12 cellular contexts compared by ENCODE assay signal in the genomic region with DNA sequence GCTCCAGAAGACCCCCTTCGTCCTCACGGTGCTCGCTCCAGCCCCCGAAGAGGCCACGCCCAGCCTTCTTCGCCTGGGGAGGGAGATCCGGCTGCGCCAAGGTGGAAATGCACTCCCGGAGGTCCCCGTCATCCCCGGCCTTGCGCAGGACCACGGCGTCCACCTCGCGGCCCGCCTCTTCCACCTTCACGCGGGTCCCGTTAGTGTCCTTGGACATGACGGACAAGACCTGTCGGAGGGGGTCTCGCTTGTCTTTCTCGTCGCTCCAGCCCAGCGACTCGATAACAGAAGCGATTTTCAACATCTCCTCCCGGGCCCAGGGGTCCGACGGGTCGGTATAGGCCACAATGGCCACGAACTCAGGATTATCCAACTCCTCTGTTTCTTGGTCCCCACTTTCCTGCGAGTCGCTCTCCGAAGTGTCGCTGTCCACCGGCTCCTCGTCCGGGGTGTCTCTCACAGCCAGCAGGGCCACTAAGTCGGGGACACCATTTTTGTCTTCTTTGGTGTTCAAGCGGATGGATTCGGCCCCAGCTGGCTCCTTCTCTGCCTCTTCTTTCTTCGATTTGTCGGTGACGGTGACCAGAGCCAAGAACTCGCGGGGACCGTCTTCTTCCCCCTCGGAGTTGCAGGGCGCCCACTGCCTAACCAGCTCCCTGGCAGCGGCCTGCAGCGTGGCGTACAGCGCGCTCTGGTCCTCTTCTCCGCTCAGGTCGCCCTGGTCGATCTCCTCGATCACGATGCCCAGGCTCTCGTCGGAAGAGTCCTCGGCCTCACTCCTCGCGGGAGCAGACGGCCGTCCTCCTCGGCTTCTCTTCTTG. TPM values are rescaled to one million over a fixed set of nuclear protein-coding genes. Genes with fewer than 3 reads are reported as not detected.
DNase-seq lines count a peak whose midpoint lies in the region; ATAC-seq lines count a peak whose summit lies in the region.
"Had no signal": no experiment of that assay in that cellular context is flagged by ENCODE, and none has a peak within 500 bp of the region (broad histone marks: within the 10 kb centered on the region; RNA-seq: fewer than 3 reads in every experiment).

No MANE protein-coding gene starts in this region.

- H3K27me3 ChIP-seq in mesendoderm (ENCODE audit: insufficient read depth, low read length, poor library complexity), result peaks cover 42% of the 10 kb centered on the region
- H3K27me3 ChIP-seq in thymus (ENCODE audit: control insufficient read depth, insufficient read depth), result peaks cover 64% of the 10 kb centered on the region

- no CpG with 5 or more reads among the region's 69 CpGs for WGBS in mesendoderm (ENCODE audit: extremely low coverage, insufficient coverage, low lambda C conversion rate)
- 13% methylated on average over 69 of the region's 69 CpGs for WGBS in thymus

- ATAC-seq in HG02852 (IDR thresholded peaks at IDR 0.05; ENCODE audit: unreplicated experiment), result no peak

- no peaks in the 10 kb centered on the region for H3K79me2 ChIP-seq in mesendoderm (ENCODE audit: control insufficient read depth, insufficient read depth, low read length)
- H3K79me2 ChIP-seq: hepatocyte had no signal

- no peak overlapping the region for H4K5ac ChIP-seq in mesendoderm (ENCODE audit: low read length)

- H3K27ac Mint-ChIP-seq in activated naive CD4-positive, alpha-beta T cell treated with anti-CD3 and anti-CD28 coated beads for 36 hours, result peak overlapping the region; percentile 72
- peak overlapping the region; percentile 79 for H3K27ac Mint-ChIP-seq in activated naive CD8-positive, alpha-beta T cell treated with anti-CD3 and anti-CD28 coated beads for 36 hours

- peak overlapping the region; percentile 54 for H3K9ac ChIP-seq in mesendoderm (ENCODE audit: low read length)

- no peak overlapping the region for H3K4ac ChIP-seq in mesendoderm (ENCODE audit: low read depth, low read length)

- no peak overlapping the region for H2BK15ac ChIP-seq in mesendoderm (replicated peaks; ENCODE audit: low read depth)

- H3K4me2 ChIP-seq in mesendoderm (ENCODE audit: low read length), result peak overlapping the region; percentile 56

- peaks cover 38% of the 10 kb centered on the region for H3K27me3 Mint-ChIP-seq in activated naive CD4-positive, alpha-beta T cell treated with anti-CD3 and anti-CD28 coated beads for 36 hours (ENCODE audit: low read depth)
- H3K27me3 Mint-ChIP-seq in activated naive CD8-positive, alpha-beta T cell treated with anti-CD3 and anti-CD28 coated beads for 36 hours, result peaks cover 59% of the 10 kb centered on the region

- H3K56ac ChIP-seq in mesendoderm (ENCODE audit: low read length), result peak overlapping the region; percentile 42

- no peaks in the 10 kb centered on the region for H3K79me1 ChIP-seq in mesendoderm (ENCODE audit: low read length)

- H3K23ac ChIP-seq in mesendoderm (ENCODE audit: low read length), result peak overlapping the region; percentile 3

- H2AK5ac ChIP-seq in mesendoderm (ENCODE audit: low read length), result no peak overlapping the region

- no peak overlapping the region for H3K27ac ChIP-seq in mesendoderm (ENCODE audit: low read depth, low read length)
- H3K27ac ChIP-seq in thymus (ENCODE audit: low read depth), result no peak overlapping the region
- H3K27ac ChIP-seq: hepatocyte, neutrophil had no signal

- peak overlapping the region; percentile 74 for H3K4me3 Mint-ChIP-seq in activated naive CD4-positive, alpha-beta T cell treated with anti-CD3 and anti-CD28 coated beads for 36 hours
- H3K4me3 Mint-ChIP-seq in activated naive CD8-positive, alpha-beta T cell treated with anti-CD3 and anti-CD28 coated beads for 36 hours, result peak overlapping the region; percentile 66

- H2BK5ac ChIP-seq in mesendoderm (ENCODE audit: low read length), result no peak overlapping the region

- CTCF ChIA-PET in activated naive CD4-positive, alpha-beta T cell treated with anti-CD3 and anti-CD28 coated beads for 36 hours (lab: Charles Lee), result no interaction called here

- no peak overlapping the region for H3K18ac ChIP-seq in mesendoderm (ENCODE audit: low read length)

- H3K9me3 ChIP-seq in thymus (ENCODE audit: control insufficient read depth), result no peaks in the 10 kb centered on the region
- H3K9me3 ChIP-seq: neutrophil had no signal

- intact Hi-C loops in activated naive CD4-positive, alpha-beta T cell treated with anti-CD3 and anti-CD28 coated beads for 36 hours (cut with micrococcal nuclease), result no loop called here

- no peaks in the 10 kb centered on the region for H3K36me3 ChIP-seq in mesendoderm (ENCODE audit: control insufficient read depth, insufficient read depth, low read length)
- H3K36me3 ChIP-seq in thymus (ENCODE audit: control insufficient read depth, insufficient read depth), result no peaks in the 10 kb centered on the region
- H3K36me3 ChIP-seq: neutrophil had no signal

- no peak overlapping the region for H2BK120ac ChIP-seq in mesendoderm (ENCODE audit: low read depth, low read length)

- H3K4me1 ChIP-seq in mesendoderm (ENCODE audit: control insufficient read depth, low read depth, low read length) (no peaks in the 10 kb centered on the region), thymus (ENCODE audit: control insufficient read depth, insufficient read depth, low read length) (no peaks in the 10 kb centered on the region)

- H3K4me3 ChIP-seq in mesendoderm (ENCODE audit: low read length) (no peak overlapping the region), thymus (ENCODE audit: low read length) (peak overlapping the region; percentile 43)

- H3K36me3 Mint-ChIP-seq in activated naive CD4-positive, alpha-beta T cell treated with anti-CD3 and anti-CD28 coated beads for 36 hours (ENCODE audit: low read depth), result no peaks in the 10 kb centered on the region
- H3K36me3 Mint-ChIP-seq in activated naive CD8-positive, alpha-beta T cell treated with anti-CD3 and anti-CD28 coated beads for 36 hours, result no peaks in the 10 kb centered on the region

- no peak overlapping the region for H4K8ac ChIP-seq in mesendoderm (ENCODE audit: low read depth, low read length)

- DNase-seq in activated naive CD4-positive, alpha-beta T cell treated with anti-CD3 and anti-CD28 coated beads for 36 hours, result no peak
- no peak for DNase-seq in activated naive CD4-positive, alpha-beta T cell treated with Interleukin-2 at 50 U/mL for 16 hours
- DNase-seq in activated naive CD8-positive, alpha-beta T cell treated with anti-CD3 and anti-CD28 coated beads for 36 hours, result no peak
- DNase-seq in mesendoderm (no peak), ecto neural progenitor cell (ENCODE audit: low spot score) (no peak)
- no peak for DNase-seq in stimulated activated CD4-positive, alpha-beta T cell treated with anti-CD3 and anti-CD28 coated beads, Interleukin-4, amount 100 ng/mL, for 4 hours
- DNase-seq: ACHN, NCI-H1048 had no signal

- no peaks in the 10 kb centered on the region for H3K9me3 Mint-ChIP-seq in activated naive CD4-positive, alpha-beta T cell treated with anti-CD3 and anti-CD28 coated beads for 36 hours
- no peaks in the 10 kb centered on the region for H3K9me3 Mint-ChIP-seq in activated naive CD8-positive, alpha-beta T cell treated with anti-CD3 and anti-CD28 coated beads for 36 hours

- peaks cover 28% of the 10 kb centered on the region for H3K4me1 Mint-ChIP-seq in activated naive CD4-positive, alpha-beta T cell treated with anti-CD3 and anti-CD28 coated beads for 36 hours (ENCODE audit: low read depth)
- H3K4me1 Mint-ChIP-seq in activated naive CD8-positive, alpha-beta T cell treated with anti-CD3 and anti-CD28 coated beads for 36 hours, result peaks cover 16% of the 10 kb centered on the region

RNA-seq across cellular contexts. Expression of gene PNMA8B, which starts 1.3 kb away (rescaled TPM):
- under 1 TPM; 0.35 to 0.52 TPM for total RNA-seq in activated naive CD4-positive, alpha-beta T cell treated with anti-CD3 and anti-CD28 coated beads for 36 hours
- under 1 TPM; 0.21 to 0.26 TPM for total RNA-seq in activated naive CD8-positive, alpha-beta T cell treated with anti-CD3 and anti-CD28 coated beads for 36 hours
- polyA plus RNA-seq in mesendoderm (2013, experiment 1 of 2), result 0.10 TPM
- 0.15 TPM for polyA plus RNA-seq in mesendoderm (2013, experiment 2 of 2)
- 4.4 TPM for polyA plus RNA-seq in thymus

RNA-seq across cellular contexts. Expression of gene PNMA8A, which starts 23.0 kb away (rescaled TPM):
- total RNA-seq in activated naive CD4-positive, alpha-beta T cell treated with anti-CD3 and anti-CD28 coated beads for 36 hours, result 1 to 10 TPM; 1.1 to 1.5 TPM
- 1 to 10 TPM; 6.0 to 6.3 TPM for total RNA-seq in activated naive CD8-positive, alpha-beta T cell treated with anti-CD3 and anti-CD28 coated beads for 36 hours
- 12.5 TPM for polyA plus RNA-seq in mesendoderm (2013, experiment 1 of 2)
- 13.0 TPM for polyA plus RNA-seq in mesendoderm (2013, experiment 2 of 2)
- 9.7 TPM for polyA plus RNA-seq in thymus
